Comparison of ENCODE assay signal across 1 cellular context in the genomic region with DNA sequence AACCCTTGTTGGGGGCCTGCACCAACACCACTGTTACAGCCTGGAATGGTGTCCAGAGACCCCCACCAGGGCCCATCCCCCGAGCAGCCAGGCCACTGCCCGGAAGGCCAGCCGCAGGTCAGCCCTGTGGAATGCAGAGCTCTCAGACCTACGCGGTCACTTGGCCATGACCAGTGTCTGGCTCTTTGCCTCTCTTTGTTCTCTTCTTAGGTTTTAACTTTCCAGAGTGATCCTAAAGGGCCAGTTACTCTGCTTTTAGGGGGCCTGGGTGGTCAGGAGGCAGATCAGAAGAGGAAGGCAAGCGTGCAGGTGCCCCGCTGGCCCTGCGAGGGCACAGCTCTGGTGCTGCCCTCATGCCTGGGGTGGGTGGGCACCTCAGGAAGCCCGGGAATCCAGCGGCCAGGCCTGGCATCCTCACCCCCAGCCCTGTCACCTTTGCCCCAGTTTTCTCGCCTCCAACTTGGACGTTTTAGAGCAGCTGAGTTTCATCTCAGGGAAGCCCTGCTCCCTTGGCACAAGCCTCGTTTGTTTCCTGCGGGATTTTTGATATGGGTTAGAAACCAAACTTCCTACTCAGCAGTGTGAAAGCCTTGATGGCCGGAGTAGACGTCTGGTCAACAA.
TF ChIP-seq lines count a peak whose summit lies in the region.

No MANE protein-coding gene starts in this region.

TF ChIP-seq in H1, 55 proteins besides CTCF, POLR2A, EP300 and RAD21 (continued from another document):
- TF ChIP-seq CTBP2 (IDR thresholded peaks at IDR 0.05; ENCODE audit: borderline replicate concordance, insufficient read depth, insufficient read length, low read length), result no peak
- TF ChIP-seq CBX5 (IDR thresholded peaks at IDR 0.05; ENCODE audit: low read depth, low read length), result no peak
- TF ChIP-seq HDAC2 (IDR thresholded peaks at IDR 0.05; ENCODE audit: borderline replicate concordance in 1 of 2, low read depth in 2 of 2, low read length in 2 of 2), result no peak
- TF ChIP-seq KDM1A (IDR thresholded peaks at IDR 0.05; ENCODE audit: borderline replicate concordance, low read length), result no peak
